Comparison of ENCODE assay signal across 8 cellular contexts in the genomic region with DNA sequence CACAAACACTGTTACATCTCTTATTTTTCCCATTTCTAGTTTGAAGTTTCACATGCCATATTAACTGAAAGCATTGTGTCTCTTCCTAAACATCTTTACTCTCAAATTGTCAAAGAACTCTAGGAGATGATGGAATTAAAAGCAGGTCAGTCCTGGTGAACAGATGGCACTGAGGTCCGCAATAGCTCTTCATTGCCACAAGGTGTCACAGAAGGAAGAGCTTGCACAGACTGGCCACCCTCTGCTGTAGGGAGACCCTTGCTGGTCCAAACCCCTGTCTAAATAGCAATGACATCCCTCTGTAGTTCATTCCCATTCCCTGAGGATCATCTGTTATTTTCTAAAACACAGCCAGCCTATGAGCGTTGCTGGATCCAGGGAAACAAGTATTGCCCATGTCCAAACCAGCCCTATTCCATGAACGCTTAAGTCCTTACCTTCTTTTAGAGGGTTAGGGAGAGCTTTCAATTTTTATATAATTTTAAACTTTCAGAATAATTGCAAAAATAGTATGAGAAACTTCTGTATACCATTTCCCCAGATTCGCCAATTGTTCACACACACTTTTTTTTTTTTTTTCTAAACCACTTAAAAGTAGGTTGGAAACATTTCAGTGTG. TPM values are rescaled to one million over a fixed set of nuclear protein-coding genes. Genes with fewer than 3 reads are reported as not detected.
DNase-seq lines count a peak whose midpoint lies in the region; FAIRE-seq and TF ChIP-seq lines count a peak whose summit lies in the region.

No MANE protein-coding gene starts in this region.

- no peak overlapping the region for H3K23ac ChIP-seq in mesenchymal stem cell (ENCODE audit: low read length in 2 of 2)

- 92% methylated on average over 2 of the region's 4 CpGs for whole genome bisulfite sequencing in mesenchymal stem cell
- WGBS in esophagus squamous epithelium, 2 donors, result 87 to 91% methylated on average over 4 of the region's 4 CpGs

- H3K27ac ChIP-seq in ascending aorta, result no peak overlapping the region
- H3K27ac ChIP-seq in mesenchymal stem cell (ENCODE audit: low read length, poor library complexity, severe bottlenecking), result no peak overlapping the region
- H3K27ac ChIP-seq in esophagus squamous epithelium, result no peak overlapping the region

- H3K18ac ChIP-seq in mesenchymal stem cell (ENCODE audit: low read depth in 1 of 2, low read length in 2 of 2), result no peak overlapping the region

- no peak overlapping the region for H2BK5ac ChIP-seq in mesenchymal stem cell (ENCODE audit: low read depth, low read length, poor library complexity, severe bottlenecking)

- no peak overlapping the region for H3K9ac ChIP-seq in mesenchymal stem cell (ENCODE audit: low read length)

- TF ChIP-seq CTCF in GM06990 (IDR thresholded peaks at IDR 0.05; ENCODE audit: insufficient read depth, low read length, poor library complexity, severe bottlenecking) (peak; percentile 51), NB4 (IDR thresholded peaks at IDR 0.05; ENCODE audit: low read depth, low read length) (peak; percentile 79), ascending aorta (IDR thresholded peaks at IDR 0.05) (peak in 2 of 3 experiments; percentile 34 to 50), esophagus squamous epithelium (IDR thresholded peaks at IDR 0.05) (peak in 2 of 6 experiments; percentile 27 to 37)

- CTCF ChIA-PET in HEK293T (lab: Yijun Ruan, JAX), result interaction anchor here (0.7 to 1.6 kb wide), 9 partner anchors 10 to 484 kb away, joined by 3 to 11 read pairs (median 4); a partner anchor contains a TSS

- no peak overlapping the region for H3K4ac ChIP-seq in mesenchymal stem cell (ENCODE audit: low read depth in 1 of 2, low read length in 2 of 2)

- POLR2A ChIA-PET in HEK293T (lab: Yijun Ruan, JAX), result interaction anchor here (1.2 to 2.2 kb wide), 2 partner anchors 10 to 11 kb away, joined by 4 to 10 read pairs; a partner anchor contains a TSS

- H3K4me2 ChIP-seq in mesenchymal stem cell (ENCODE audit: low read length, poor library complexity, severe bottlenecking), result no peak overlapping the region

- H4K8ac ChIP-seq in mesenchymal stem cell (ENCODE audit: low read length), result no peak overlapping the region

- H3K36me3 ChIP-seq in GM06990 (ENCODE audit: control insufficient read depth, insufficient read depth, low read length), result no peaks in the 10 kb centered on the region
- H3K36me3 ChIP-seq in ascending aorta, result no peaks in the 10 kb centered on the region
- H3K36me3 ChIP-seq in mesenchymal stem cell (ENCODE audit: control insufficient read depth in 1 of 2, insufficient read depth in 2 of 2, low read depth in 1 of 2, low read length in 2 of 2), result no peaks in the 10 kb centered on the region
- no peaks in the 10 kb centered on the region for H3K36me3 ChIP-seq in esophagus squamous epithelium

- H2BK15ac ChIP-seq in mesenchymal stem cell (ENCODE audit: low read depth, poor library complexity, severe bottlenecking), result no peak overlapping the region

- intact Hi-C loops in ascending aorta (cut with DNase I) (no loop called here), esophagus squamous epithelium (cut with DNase I) (no loop called here)

- no peaks in the 10 kb centered on the region for H3K4me1 ChIP-seq in ascending aorta
- H3K4me1 ChIP-seq in mesenchymal stem cell (ENCODE audit: control insufficient read depth, insufficient read depth, low read depth, low read length), result no peaks in the 10 kb centered on the region
- no peaks in the 10 kb centered on the region for H3K4me1 ChIP-seq in esophagus squamous epithelium

- DNase-seq in 8988T (peak; percentile 17), GM06990 (ENCODE audit: extremely low read depth, insufficient read length) (no peak), HEK293T (ENCODE audit: extremely low spot score) (peak; percentile 69), NB4 (ENCODE audit: low read depth) (peak; percentile 54), ascending aorta (ENCODE audit: low spot score in 2 of 2) (no peak), mesenchymal stem cell (peak; percentile 54), H54 (ENCODE audit: insufficient read length, low spot score) (no peak), esophagus squamous epithelium (lab: John Stamatoyannopoulos, UW) (no peak)

- H3K79me1 ChIP-seq in mesenchymal stem cell (replicated peaks; ENCODE audit: low read length, poor library complexity, severe bottlenecking), result no peaks in the 10 kb centered on the region

- no peak for FAIRE-seq in H54 (lab: Jason Lieb, UNC)

- no peaks in the 10 kb centered on the region for H3K27me3 ChIP-seq in GM06990 (replicated peaks; ENCODE audit: control insufficient read depth, insufficient read depth, low read length)
- H3K27me3 ChIP-seq in ascending aorta, result no peaks in the 10 kb centered on the region
- H3K27me3 ChIP-seq in mesenchymal stem cell (ENCODE audit: control insufficient read depth in 1 of 2, insufficient read depth in 1 of 2, low read length in 2 of 2), result no peaks in the 10 kb centered on the region
- no peaks in the 10 kb centered on the region for H3K27me3 ChIP-seq in esophagus squamous epithelium

- no peak for TF ChIP-seq POLR2A in NB4 (IDR thresholded peaks at IDR 0.05; ENCODE audit: extremely low read depth, insufficient read length)
- TF ChIP-seq POLR2A in H54 (IDR thresholded peaks at IDR 0.05; ENCODE audit: low read depth, low read length), result no peak
- TF ChIP-seq POLR2A in esophagus squamous epithelium (IDR thresholded peaks at IDR 0.05), result no peak

- no peak overlapping the region for H2AK5ac ChIP-seq in mesenchymal stem cell (ENCODE audit: low read length, severe bottlenecking)

- H2BK12ac ChIP-seq in mesenchymal stem cell (ENCODE audit: low read length in 2 of 2), result no peak overlapping the region

- H2AFZ ChIP-seq in mesenchymal stem cell (ENCODE audit: low read depth, low read length), result no peak overlapping the region

- no peak overlapping the region for H4K91ac ChIP-seq in mesenchymal stem cell (ENCODE audit: low read length)

- no peak overlapping the region for H3K4me3 ChIP-seq in GM06990 (replicated peaks; ENCODE audit: low read depth, low read length)
- H3K4me3 ChIP-seq in NB4 (ENCODE audit: low read depth, low read length), result no peak overlapping the region
- H3K4me3 ChIP-seq in ascending aorta, result no peak overlapping the region
- H3K4me3 ChIP-seq in mesenchymal stem cell (ENCODE audit: insufficient read depth in 1 of 2, low read depth in 1 of 2, low read length in 2 of 2), result no peak overlapping the region
- H3K4me3 ChIP-seq in esophagus squamous epithelium, result no peak overlapping the region

- no peak overlapping the region for H2BK120ac ChIP-seq in mesenchymal stem cell (ENCODE audit: low read depth, low read length)

- H3K14ac ChIP-seq in mesenchymal stem cell (ENCODE audit: low read length in 2 of 2), result no peak overlapping the region

- no peaks in the 10 kb centered on the region for H3K9me3 ChIP-seq in ascending aorta
- H3K9me3 ChIP-seq in mesenchymal stem cell (ENCODE audit: control insufficient read depth, low read length), result no peaks in the 10 kb centered on the region
- H3K9me3 ChIP-seq in esophagus squamous epithelium, result no peaks in the 10 kb centered on the region

TF ChIP-seq in HEK293T, 16 proteins besides CTCF, POLR2A, EP300 and RAD21:
- TF ChIP-seq, protein P1, sequence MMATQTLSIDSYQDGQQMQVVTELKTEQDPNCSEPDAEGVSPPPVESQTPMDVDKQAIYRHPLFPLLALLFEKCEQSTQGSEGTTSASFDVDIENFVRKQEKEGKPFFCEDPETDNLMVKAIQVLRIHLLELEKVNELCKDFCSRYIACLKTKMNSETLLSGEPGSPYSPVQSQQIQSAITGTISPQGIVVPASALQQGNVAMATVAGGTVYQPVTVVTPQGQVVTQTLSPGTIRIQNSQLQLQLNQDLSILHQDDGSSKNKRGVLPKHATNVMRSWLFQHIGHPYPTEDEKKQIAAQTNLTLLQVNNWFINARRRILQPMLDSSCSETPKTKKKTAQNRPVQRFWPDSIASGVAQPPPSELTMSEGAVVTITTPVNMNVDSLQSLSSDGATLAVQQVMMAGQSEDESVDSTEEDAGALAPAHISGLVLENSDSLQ (IDR thresholded peaks at IDR 0.05), result no peak
- TF ChIP-seq SP1 (IDR thresholded peaks at IDR 0.05) (no peak), FOXA1 (IDR thresholded peaks at IDR 0.05) (no peak), NFRKB (IDR thresholded peaks at IDR 0.05) (no peak)

RNA-seq across cellular contexts. Expression of a gene that starts 10.1 kb away (rescaled TPM):
- total RNA-seq in ascending aorta, result 19.1 TPM
- polyA plus RNA-seq in mesenchymal stem cell (2013, experiment 1 of 2), result 68.6 TPM
- 75.4 TPM for polyA plus RNA-seq in mesenchymal stem cell (2013, experiment 2 of 2)
- 10 to 100 TPM; 40.2 to 66.6 (median 60.7) TPM for total RNA-seq in esophagus squamous epithelium

Comparison
In these comparisons a context has a peak if more than half of its experiments do, and no peak if none do; other contexts are left out.
1. DNase-seq: peak in 8988T (single experiment), HEK293T (single experiment), NB4 (single experiment) and mesenchymal stem cell (single experiment); none in GM06990 (single experiment), ascending aorta (0 of 2), H54 (single experiment) and esophagus squamous epithelium (single experiment).